8 cellular contexts compared by ENCODE assay signal in the genomic region with DNA sequence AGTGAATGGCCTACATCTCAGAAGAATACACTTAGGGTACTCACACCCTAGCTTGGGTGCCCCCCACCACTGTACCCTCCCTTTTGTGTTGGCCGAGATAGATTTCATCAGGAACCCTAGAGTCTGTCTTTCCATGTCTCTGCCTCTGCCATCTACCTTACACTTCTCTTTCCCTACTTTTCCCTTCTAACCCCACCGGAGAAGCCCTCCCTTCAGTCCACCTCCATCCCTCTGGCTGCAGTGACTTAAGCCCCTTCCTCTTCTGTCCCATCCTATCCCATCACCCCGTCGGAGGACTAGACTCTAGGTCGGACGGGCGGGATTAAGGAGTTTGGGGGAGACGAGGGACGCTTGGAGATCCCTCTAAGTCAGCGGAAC. TPM values are rescaled to one million over a fixed set of nuclear protein-coding genes. Genes with fewer than 3 reads are reported as not detected.
A peak's percentile ranks its signal among the peaks of the same experiment; 100 is the strongest.
DNase-seq lines count a peak whose midpoint lies in the region; ATAC-seq, FAIRE-seq and TF ChIP-seq lines count a peak whose summit lies in the region.

No MANE protein-coding gene starts in this region.

- H3K4me2 ChIP-seq in PC-3 (ENCODE audit: low read length) = peak overlapping the region; percentile 86
- peak overlapping the region; percentile 54 for H3K4me2 ChIP-seq in endothelial cell of umbilical vein (ENCODE audit: insufficient read depth, low read length)

- H3F3A ChIP-seq in PC-3 (ENCODE audit: low read length, unreplicated experiment) = no peaks in the 10 kb centered on the region

- peak overlapping the region; percentile 54 to 89 for H3K4me3 ChIP-seq in CD4-positive, alpha-beta memory T cell (ENCODE audit: low read length in 2 of 2)
- H3K4me3 ChIP-seq in PC-3 (ENCODE audit: low read length) = peak overlapping the region; percentile 81
- H3K4me3 ChIP-seq in endothelial cell of umbilical vein (replicated peaks in 1 of 3; ENCODE audit: insufficient read depth in 1 of 3, low read depth in 1 of 3, low read length in 3 of 3) = peak overlapping the region in 2 of 3 experiments; percentile 61 to 69
- peak overlapping the region; percentile 89 to 90 for H3K4me3 ChIP-seq in neutrophil (ENCODE audit: low read depth in 1 of 2, low read length in 1 of 2)

- H3K9ac ChIP-seq in PC-3 (ENCODE audit: low read length) = peak overlapping the region; percentile 97
- H3K9ac ChIP-seq in endothelial cell of umbilical vein (replicated peaks; ENCODE audit: extremely low read depth, insufficient read depth, low read length) = peak overlapping the region; percentile 72

- intact Hi-C loops in CD4-positive, alpha-beta memory T cell (cut with micrococcal nuclease) = loop anchor here (1.0 kb wide), 1 partner anchor 15 kb away; a partner anchor contains a TSS
- intact Hi-C loops in PC-3 (cut with micrococcal nuclease) = no loop called here
- intact Hi-C loops in endothelial cell of umbilical vein (cut with micrococcal nuclease) = loop anchor here (1.0 kb wide), 1 partner anchor 42 kb away; no protein-coding TSS in a partner anchor

- no peak for TF ChIP-seq POLR2A in endothelial cell of umbilical vein (IDR thresholded peaks at IDR 0.05; ENCODE audit: low read depth, low read length)

- H3K9me3 ChIP-seq in CD4-positive, alpha-beta memory T cell (ENCODE audit: control insufficient read depth in 1 of 2, low read length in 2 of 2) = no peaks in the 10 kb centered on the region
- H3K9me3 ChIP-seq in PC-3 (ENCODE audit: low read length) (no peaks in the 10 kb centered on the region), endothelial cell of umbilical vein (replicated peaks; ENCODE audit: control insufficient read depth, insufficient read depth, low read length) (no peaks in the 10 kb centered on the region), neutrophil (no peaks in the 10 kb centered on the region)

- peaks cover 0 to 2% of the 10 kb centered on the region in 2 donors for H3K27me3 Mint-ChIP-seq in CD4-positive, alpha-beta memory T cell

- H3K27ac Mint-ChIP-seq in CD4-positive, alpha-beta memory T cell = peak overlapping the region; percentile 94 to 99 (median 98)

- dilution Hi-C loops in endothelial cell of umbilical vein (cut with MboI; ENCODE audit: extremely low pct_ligation_motif_present, low sequenced_read_pairs) = no loop called here

- no peaks in the 10 kb centered on the region for H3K27me3 ChIP-seq in CD4-positive, alpha-beta memory T cell (ENCODE audit: insufficient read depth, low read length)
- H3K27me3 ChIP-seq in PC-3 (ENCODE audit: low read length) = no peaks in the 10 kb centered on the region
- no peaks in the 10 kb centered on the region for H3K27me3 ChIP-seq in endothelial cell of umbilical vein (ENCODE audit: control insufficient read depth in 2 of 2, insufficient read depth in 2 of 2, low read length in 2 of 2)
- peaks cover 12% of the 10 kb centered on the region for H3K27me3 ChIP-seq in neutrophil

- FAIRE-seq in endothelial cell of umbilical vein (lab: Jason Lieb, UNC) = no peak

- DNase-seq in CD4-positive, alpha-beta memory T cell = no peak
- DNase-seq in PC-3 (no peak), endothelial cell of umbilical vein (ENCODE audit: low read depth, low spot score) (no peak), HCEC 1CT (no peak), DMS79 (lab: John Stamatoyannopoulos, UW) (no peak), CD1c-positive myeloid dendritic cell (ENCODE audit: extremely low spot score) (no peak)

- H3K36me3 Mint-ChIP-seq in CD4-positive, alpha-beta memory T cell = peaks cover 6 to 30% of the 10 kb centered on the region in 2 donors

- H3K79me2 ChIP-seq in PC-3 (ENCODE audit: low read length) (peaks cover 38% of the 10 kb centered on the region), endothelial cell of umbilical vein (ENCODE audit: control insufficient read depth, insufficient read depth, low read length) (peaks cover 11% of the 10 kb centered on the region)

- H4K20me1 ChIP-seq in PC-3 (ENCODE audit: low read length) (peaks cover 14% of the 10 kb centered on the region; the same call in 1 of the 2 replicates), endothelial cell of umbilical vein (replicated peaks; ENCODE audit: control insufficient read depth, extremely low read depth, insufficient read depth, low read length) (no peaks in the 10 kb centered on the region)

- peaks cover 23% of the 10 kb centered on the region for H3K36me3 ChIP-seq in CD4-positive, alpha-beta memory T cell (ENCODE audit: insufficient read depth, low read length)
- H3K36me3 ChIP-seq in PC-3 (ENCODE audit: low read depth, low read length) (peaks cover 26% of the 10 kb centered on the region), endothelial cell of umbilical vein (ENCODE audit: control insufficient read depth in 2 of 2, extremely low read depth in 1 of 2, insufficient read depth in 2 of 2, low read length in 2 of 2) (peaks cover 15 to 26% of the 10 kb centered on the region in 2 experiments), neutrophil (peaks cover 27% of the 10 kb centered on the region)

- POLR2A ChIA-PET in CD4-positive, alpha-beta memory T cell (lab: Charles Lee; ENCODE audit: partially characterized antibody) = interaction anchor here (0.5 to 15.3 kb wide), 16 partner anchors 12 to 364 kb away, joined by 3 to 435 read pairs (median 8); a partner anchor contains a TSS
- POLR2A ChIA-PET in PC-3 (lab: Charles Lee; ENCODE audit: unreplicated experiment) = no interaction called here
- POLR2A ChIA-PET in endothelial cell of umbilical vein (lab: Charles Lee) = interaction anchor here (0.5 to 0.8 kb wide), 2 partner anchors 13 to 110 kb away, joined by 5 to 6 read pairs; a partner anchor contains a TSS

- H3K9me1 ChIP-seq in endothelial cell of umbilical vein (replicated peaks; ENCODE audit: control insufficient read depth, extremely low read depth, insufficient read depth, low read length) = no peaks in the 10 kb centered on the region

- H2AFZ ChIP-seq in PC-3 (ENCODE audit: low read length) = no peak overlapping the region; the same call in 1 of the 2 replicates
- H2AFZ ChIP-seq in endothelial cell of umbilical vein (ENCODE audit: low read depth, low read length) = peak overlapping the region; percentile 46

- BruUV-seq in PC-3 (replicated peaks; lab: Mats Ljungman, UMichigan) (no TSS peak), endothelial cell of umbilical vein (replicated peaks; lab: Mats Ljungman, UMichigan) (no TSS peak)

- TF ChIP-seq CTCF in PC-3 (conservative IDR thresholded peaks at IDR 0.05; ENCODE audit: low read depth, low read length) = no peak
- TF ChIP-seq CTCF in endothelial cell of umbilical vein (IDR thresholded peaks at IDR 0.05; ENCODE audit: extremely low read depth in 1 of 2, insufficient read depth in 1 of 2, low read depth in 1 of 2, low read length in 2 of 2) = no peak
- TF ChIP-seq CTCF in neutrophil (IDR thresholded peaks at IDR 0.05) = no peak

- H3K4me1 Mint-ChIP-seq in CD4-positive, alpha-beta memory T cell = peaks cover 28 to 68% (median 45%) of the 10 kb centered on the region in 4 donors

- H3K27ac ChIP-seq in CD4-positive, alpha-beta memory T cell (ENCODE audit: low read depth, low read length) = peak overlapping the region; percentile 80
- H3K27ac ChIP-seq in PC-3 (ENCODE audit: low read length) (peak overlapping the region; percentile 97), endothelial cell of umbilical vein (ENCODE audit: insufficient read depth, low read depth, low read length) (no peak overlapping the region), neutrophil (peak overlapping the region; percentile 75)

- H3K4me1 ChIP-seq in CD4-positive, alpha-beta memory T cell (ENCODE audit: insufficient read depth, low read length) = peaks cover 59% of the 10 kb centered on the region
- H3K4me1 ChIP-seq in PC-3 (ENCODE audit: insufficient read depth, low read length) = peaks cover 34% of the 10 kb centered on the region
- peaks cover 32% of the 10 kb centered on the region for H3K4me1 ChIP-seq in endothelial cell of umbilical vein (ENCODE audit: control insufficient read depth, extremely low read depth, insufficient read depth, low read length)
- peaks cover 39 to 49% of the 10 kb centered on the region in 2 experiments for H3K4me1 ChIP-seq in neutrophil (ENCODE audit: control insufficient read depth in 1 of 2, insufficient read depth in 1 of 2, low read depth in 1 of 2, low read length in 1 of 2)

- H3K4me3 Mint-ChIP-seq in CD4-positive, alpha-beta memory T cell = peak overlapping the region; percentile 81 to 98 (median 90)

- ATAC-seq in PC-3 = no peak
- ATAC-seq in HG03469 (IDR thresholded peaks at IDR 0.05; ENCODE audit: unreplicated experiment) = no peak

- H3K9me2 ChIP-seq in PC-3 (replicated peaks; ENCODE audit: low read length) = no peaks in the 10 kb centered on the region

- CTCF ChIA-PET in CD4-positive, alpha-beta memory T cell (lab: Charles Lee; ENCODE audit: partially characterized antibody) = interaction anchor here (0.8 to 5.9 kb wide), 7 partner anchors 13 to 174 kb away, joined by 3 to 79 read pairs (median 5); a partner anchor contains a TSS
- CTCF ChIA-PET in PC-3 (lab: Charles Lee) = no interaction called here
- CTCF ChIA-PET in endothelial cell of umbilical vein (lab: Charles Lee) = interaction anchor here (0.7 to 4.5 kb wide), 6 partner anchors 19 to 174 kb away, joined by 3 to 94 read pairs (median 26); a partner anchor contains a TSS

- H3K9me3 Mint-ChIP-seq in CD4-positive, alpha-beta memory T cell = peaks cover 0 to 3% (median 0%) of the 10 kb centered on the region in 8 donors

RNA-seq across cellular contexts. Expression of a gene that starts 0.2 kb away (rescaled TPM):
- total RNA-seq in CD4-positive, alpha-beta memory T cell = 1 to 10 TPM; 7.2 to 7.6 TPM
- under 1 TPM; 0.44 to 0.50 TPM for polyA plus RNA-seq in CD4-positive, alpha-beta memory T cell
- 6.5 and 12.8 TPM in 2 replicates for total RNA-seq in PC-3 (2014; rRNA removed)
- 26.6 and 34.6 TPM in 2 replicates for total RNA-seq in endothelial cell of umbilical vein
- 14.0 and 14.9 TPM in 2 replicates for polyA plus RNA-seq in endothelial cell of umbilical vein
- polyA plus RNA-seq in endothelial cell of umbilical vein (2011; cell fraction: cytosol; rRNA removed) = 17.2 and 19.0 TPM in 2 replicates
- 71.6 and 81.6 TPM in 2 replicates for polyA plus RNA-seq in endothelial cell of umbilical vein (2011; cell fraction: nucleus; rRNA removed)
- polyA plus RNA-seq in endothelial cell of umbilical vein (2012) = 18.9 and 29.0 TPM in 2 replicates
- 15.8 and 16.4 TPM in 2 replicates for polyA minus RNA-seq in endothelial cell of umbilical vein
- 1.4 TPM for polyA minus RNA-seq in endothelial cell of umbilical vein (2011; cell fraction: cytosol; rRNA and poly(A)+ RNA removed)
- 20.5 and 23.2 TPM in 2 replicates for polyA minus RNA-seq in endothelial cell of umbilical vein (2011; cell fraction: nucleus; rRNA and poly(A)+ RNA removed)

RNA-seq across cellular contexts. Expression of a gene that starts 0.3 kb away (rescaled TPM):
- total RNA-seq in CD4-positive, alpha-beta memory T cell = 100 to 1,000 TPM; 340 to 342 TPM
- 100 to 1,000 TPM; 110 to 118 TPM for polyA plus RNA-seq in CD4-positive, alpha-beta memory T cell
- total RNA-seq in PC-3 (2014; rRNA removed) (558 and 646 TPM in 2 replicates), endothelial cell of umbilical vein (300 and 308 TPM in 2 replicates)
- 376 and 423 TPM in 2 replicates for polyA plus RNA-seq in endothelial cell of umbilical vein
- 129 and 183 TPM in 2 replicates for polyA plus RNA-seq in endothelial cell of umbilical vein (2011; cell fraction: cytosol; rRNA removed)
- 3,752 and 4,902 TPM in 2 replicates for polyA plus RNA-seq in endothelial cell of umbilical vein (2011; cell fraction: nucleus; rRNA removed)
- polyA plus RNA-seq in endothelial cell of umbilical vein (2012) = 393 and 504 TPM in 2 replicates
- 202 and 203 TPM in 2 replicates for polyA minus RNA-seq in endothelial cell of umbilical vein
- polyA minus RNA-seq in endothelial cell of umbilical vein (2011; cell fraction: cytosol; rRNA and poly(A)+ RNA removed) = 186 TPM
- 279 and 285 TPM in 2 replicates for polyA minus RNA-seq in endothelial cell of umbilical vein (2011; cell fraction: nucleus; rRNA and poly(A)+ RNA removed)

RNA-seq across cellular contexts. Expression of a gene that starts 14.9 kb away (rescaled TPM):
- total RNA-seq in CD4-positive, alpha-beta memory T cell = 10 to 100 TPM; 75.1 to 76.8 TPM
- 10 to 100 TPM; 22.0 to 23.7 TPM for polyA plus RNA-seq in CD4-positive, alpha-beta memory T cell
- total RNA-seq in PC-3 (2014; rRNA removed) (36.9 and 65.7 TPM in 2 replicates), endothelial cell of umbilical vein (52.1 and 55.9 TPM in 2 replicates)
- 15.8 and 17.2 TPM in 2 replicates for polyA plus RNA-seq in endothelial cell of umbilical vein
- polyA plus RNA-seq in endothelial cell of umbilical vein (2011; cell fraction: cytosol; rRNA removed) = 6.8 and 7.7 TPM in 2 replicates
- 25.0 and 28.6 TPM in 2 replicates for polyA plus RNA-seq in endothelial cell of umbilical vein (2011; cell fraction: nucleus; rRNA removed)
- 20.7 and 33.1 TPM in 2 replicates for polyA plus RNA-seq in endothelial cell of umbilical vein (2012)
- polyA minus RNA-seq in endothelial cell of umbilical vein = 41.1 and 45.0 TPM in 2 replicates
- polyA minus RNA-seq in endothelial cell of umbilical vein (2011; cell fraction: cytosol; rRNA and poly(A)+ RNA removed) = 12.0 TPM
- 30.8 and 37.6 TPM in 2 replicates for polyA minus RNA-seq in endothelial cell of umbilical vein (2011; cell fraction: nucleus; rRNA and poly(A)+ RNA removed)

RNA-seq across cellular contexts. Expression of a gene that starts 19.8 kb away (rescaled TPM):
- total RNA-seq in CD4-positive, alpha-beta memory T cell = 10 to 100 TPM; 45.8 to 55.8 TPM
- polyA plus RNA-seq in CD4-positive, alpha-beta memory T cell = 10 to 100 TPM; 11.4 to 29.8 TPM
- total RNA-seq in PC-3 (2014; rRNA removed) = 20.8 and 32.7 TPM in 2 replicates
- 54.7 and 56.2 TPM in 2 replicates for total RNA-seq in endothelial cell of umbilical vein
- 35.6 and 39.0 TPM in 2 replicates for polyA plus RNA-seq in endothelial cell of umbilical vein
- polyA plus RNA-seq in endothelial cell of umbilical vein (2011; cell fraction: cytosol; rRNA removed) = 47.8 and 49.9 TPM in 2 replicates
- polyA plus RNA-seq in endothelial cell of umbilical vein (2011; cell fraction: nucleus; rRNA removed) = 30.3 and 34.1 TPM in 2 replicates
- polyA plus RNA-seq in endothelial cell of umbilical vein (2012) = 43.1 and 51.2 TPM in 2 replicates
- polyA minus RNA-seq in endothelial cell of umbilical vein = 49.7 and 70.3 TPM in 2 replicates
- polyA minus RNA-seq in endothelial cell of umbilical vein (2011; cell fraction: cytosol; rRNA and poly(A)+ RNA removed) = 19.5 TPM
- 10.4 and 11.5 TPM in 2 replicates for polyA minus RNA-seq in endothelial cell of umbilical vein (2011; cell fraction: nucleus; rRNA and poly(A)+ RNA removed)

RNA-seq across cellular contexts. Expression of a gene that starts 22.8 kb away (rescaled TPM):
- 100 to 1,000 TPM; 324 to 327 TPM for total RNA-seq in CD4-positive, alpha-beta memory T cell
- 100 to 1,000 TPM; 741 to 896 TPM for polyA plus RNA-seq in CD4-positive, alpha-beta memory T cell
- total RNA-seq in PC-3 (2014; rRNA removed) (88.2 and 103 TPM in 2 replicates), endothelial cell of umbilical vein (401 and 403 TPM in 2 replicates)
- 882 and 1,043 TPM in 2 replicates for polyA plus RNA-seq in endothelial cell of umbilical vein
- polyA plus RNA-seq in endothelial cell of umbilical vein (2011; cell fraction: cytosol; rRNA removed) = 988 and 1,063 TPM in 2 replicates
- polyA plus RNA-seq in endothelial cell of umbilical vein (2011; cell fraction: nucleus; rRNA removed) = 256 and 296 TPM in 2 replicates
- 713 and 850 TPM in 2 replicates for polyA plus RNA-seq in endothelial cell of umbilical vein (2012)
- polyA minus RNA-seq in endothelial cell of umbilical vein = 463 and 560 TPM in 2 replicates
- 104 TPM for polyA minus RNA-seq in endothelial cell of umbilical vein (2011; cell fraction: cytosol; rRNA and poly(A)+ RNA removed)
- 70.2 and 73.2 TPM in 2 replicates for polyA minus RNA-seq in endothelial cell of umbilical vein (2011; cell fraction: nucleus; rRNA and poly(A)+ RNA removed)
